1 cellular context compared by ENCODE assay signal in genomic region chr9:32526707-32527048, GRCh38.
A peak's percentile ranks its signal among the peaks of the same experiment; 100 is the strongest.
TF ChIP-seq lines count a peak whose summit lies in the region.

No MANE protein-coding gene starts in this region.

TF ChIP-seq in HCT116, 20 proteins besides CTCF, POLR2A, EP300 and RAD21:
- TF ChIP-seq, protein P1, sequence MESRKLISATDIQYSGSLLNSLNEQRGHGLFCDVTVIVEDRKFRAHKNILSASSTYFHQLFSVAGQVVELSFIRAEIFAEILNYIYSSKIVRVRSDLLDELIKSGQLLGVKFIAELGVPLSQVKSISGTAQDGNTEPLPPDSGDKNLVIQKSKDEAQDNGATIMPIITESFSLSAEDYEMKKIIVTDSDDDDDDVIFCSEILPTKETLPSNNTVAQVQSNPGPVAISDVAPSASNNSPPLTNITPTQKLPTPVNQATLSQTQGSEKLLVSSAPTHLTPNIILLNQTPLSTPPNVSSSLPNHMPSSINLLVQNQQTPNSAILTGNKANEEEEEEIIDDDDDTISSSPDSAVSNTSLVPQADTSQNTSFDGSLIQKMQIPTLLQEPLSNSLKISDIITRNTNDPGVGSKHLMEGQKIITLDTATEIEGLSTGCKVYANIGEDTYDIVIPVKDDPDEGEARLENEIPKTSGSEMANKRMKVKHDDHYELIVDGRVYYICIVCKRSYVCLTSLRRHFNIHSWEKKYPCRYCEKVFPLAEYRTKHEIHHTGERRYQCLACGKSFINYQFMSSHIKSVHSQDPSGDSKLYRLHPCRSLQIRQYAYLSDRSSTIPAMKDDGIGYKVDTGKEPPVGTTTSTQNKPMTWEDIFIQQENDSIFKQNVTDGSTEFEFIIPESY (IDR thresholded peaks at IDR 0.05; ENCODE audit: extremely low read depth, insufficient replicate concordance, low read length), result no peak
- TF ChIP-seq CEBPB (IDR thresholded peaks at IDR 0.05; ENCODE audit: low read depth), result no peak
- 0 out of 2 replicates have a peak, but pooled peaks have one; percentile 6 for TF ChIP-seq JUND (IDR thresholded peaks at IDR 0.05)
- TF ChIP-seq ELF1 (IDR thresholded peaks at IDR 0.05; ENCODE audit: borderline replicate concordance, low read depth), result no peak
